12 cellular contexts compared by ENCODE assay signal in genomic region chr22:44261164-44261860, GRCh38. TPM values are rescaled to one million over a fixed set of nuclear protein-coding genes. Genes with fewer than 3 reads are reported as not detected.
"Had no signal": no experiment of that assay in that cellular context is flagged by ENCODE, and none has a peak within 500 bp of the region (broad histone marks: within the 10 kb centered on the region; RNA-seq: fewer than 3 reads in every experiment).

No MANE protein-coding gene starts in this region.

- ATAC-seq: activated CD8-positive, alpha-beta T cell treated with anti-CD3 and anti-CD28 coated beads for 36 hours; stimulated activated naive B cell treated with anti-CD40 and anti-IgM and Interleukin-4, amounts not matched to agents 10 μg/mL and 1 μg/mL and 100 μg/mL, for 72 hours had no signal

- H3K27ac Mint-ChIP-seq: activated CD8-positive, alpha-beta T cell treated with anti-CD3 and anti-CD28 coated beads for 36 hours; activated naive CD8-positive, alpha-beta T cell; activated T-helper 2 cell treated with anti-CD3 and anti-CD28 coated beads, Interferon-gamma antibody, Interleukin-2, Interleukin-4, amounts not matched to agents 10 μg/mL and 5 μg/mL and 100 μg/mL, durations not matched to agents 14 hours and 24 hours and 36 hours; stimulated activated naive B cell treated with anti-CD40 and anti-IgM and Interleukin-4, amounts not matched to agents 10 μg/mL and 1 μg/mL and 100 μg/mL, for 72 hours had no signal

- H3K4me1 Mint-ChIP-seq: stimulated activated naive B cell treated with anti-CD40 and anti-IgM and Interleukin-4, amounts not matched to agents 10 μg/mL and 1 μg/mL and 100 μg/mL, for 72 hours had no signal

- H3K4me3 ChIP-seq: breast epithelium, left ventricle myocardium inferior, SJCRH30, transverse colon had no signal

- DNase-seq: activated CD4-positive, alpha-beta T cell treated with anti-CD3 and anti-CD28 coated beads for 4 hours; activated CD8-positive, alpha-beta memory T cell treated with anti-CD3 and anti-CD28 coated beads, Interleukin-2, amount 50 U/mL, for 4 hours; activated CD8-positive, alpha-beta T cell treated with anti-CD3 and anti-CD28 coated beads for 36 hours; left ventricle myocardium inferior; mesenchymal stem cell; SJCRH30; stimulated activated naive B cell treated with anti-CD40 and anti-IgM and Interleukin-4, amounts not matched to agents 10 μg/mL and 1 μg/mL and 100 μg/mL, for 72 hours; transverse colon had no signal

- H3K4me3 Mint-ChIP-seq: activated CD8-positive, alpha-beta T cell treated with anti-CD3 and anti-CD28 coated beads for 36 hours; activated naive CD8-positive, alpha-beta T cell; stimulated activated naive B cell treated with anti-CD40 and anti-IgM and Interleukin-4, amounts not matched to agents 10 μg/mL and 1 μg/mL and 100 μg/mL, for 72 hours had no signal

- H3K9me3 Mint-ChIP-seq: activated CD8-positive, alpha-beta T cell treated with anti-CD3 and anti-CD28 coated beads for 36 hours; activated T-helper 2 cell treated with anti-CD3 and anti-CD28 coated beads, Interferon-gamma antibody, Interleukin-2, Interleukin-4, amounts not matched to agents 10 μg/mL and 5 μg/mL and 100 μg/mL, durations not matched to agents 14 hours and 24 hours and 36 hours; stimulated activated naive B cell treated with anti-CD40 and anti-IgM and Interleukin-4, amounts not matched to agents 10 μg/mL and 1 μg/mL and 100 μg/mL, for 72 hours had no signal

- H3K36me3 Mint-ChIP-seq: activated naive CD8-positive, alpha-beta T cell; stimulated activated naive B cell treated with anti-CD40 and anti-IgM and Interleukin-4, amounts not matched to agents 10 μg/mL and 1 μg/mL and 100 μg/mL, for 72 hours had no signal

- H3K36me3 ChIP-seq: breast epithelium, left ventricle myocardium inferior, SJCRH30, transverse colon had no signal

- H3K9me3 ChIP-seq: SJCRH30, transverse colon had no signal

- H3K4me1 ChIP-seq: breast epithelium, SJCRH30, transverse colon had no signal

- H3K27me3 Mint-ChIP-seq: activated naive CD8-positive, alpha-beta T cell had no signal

- H3K27ac ChIP-seq: breast epithelium, left ventricle myocardium inferior, SJCRH30, transverse colon had no signal

- FAIRE-seq: keratinocyte had no signal

- H3K27me3 ChIP-seq: SJCRH30, transverse colon had no signal

RNA-seq across cellular contexts. Expression of gene SHISAL1, which starts 51.4 kb away (rescaled TPM):
- total RNA-seq: activated CD8-positive, alpha-beta T cell treated with anti-CD3 and anti-CD28 coated beads for 36 hours; activated T-helper 2 cell treated with anti-CD3 and anti-CD28 coated beads, Interferon-gamma antibody, Interleukin-2, Interleukin-4, amounts not matched to agents 10 μg/mL and 5 μg/mL and 100 μg/mL, durations not matched to agents 14 hours and 24 hours and 36 hours; SJCRH30 had no signal
